In the genomic region with DNA sequence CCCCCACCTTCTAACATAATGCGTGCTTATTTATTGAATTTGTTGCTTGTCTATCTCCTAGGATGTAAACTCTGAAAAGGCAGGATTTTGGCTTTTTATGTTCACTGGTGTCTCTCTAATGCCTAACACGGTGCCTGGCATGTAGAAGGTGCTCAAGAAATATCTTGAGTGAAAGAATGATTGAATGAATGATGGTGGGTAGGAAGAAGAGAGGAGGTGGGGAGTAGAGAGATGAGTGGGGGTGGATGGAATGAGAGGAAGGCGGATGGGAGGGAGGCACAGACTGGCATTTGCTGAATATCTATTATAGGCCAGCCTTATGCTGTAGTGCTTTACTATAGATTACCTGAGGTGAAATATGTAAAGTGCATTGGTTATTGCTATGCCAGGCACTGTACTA, we compare ENCODE assay signal across 27 cellular contexts. TPM values are rescaled to one million over a fixed set of nuclear protein-coding genes. Genes with fewer than 3 reads are reported as not detected.
DNase-seq lines count a peak whose midpoint lies in the region; ATAC-seq, FAIRE-seq and TF ChIP-seq lines count a peak whose summit lies in the region.
"Had no signal": no experiment of that assay in that cellular context is flagged by ENCODE, and none has a peak within 500 bp of the region (broad histone marks: within the 10 kb centered on the region; RNA-seq: fewer than 3 reads in every experiment).

No MANE protein-coding gene starts in this region.

- H3K79me2 ChIP-seq in HCT116 (ENCODE audit: insufficient read depth, low read length) (no peaks in the 10 kb centered on the region), astrocyte (ENCODE audit: insufficient read depth, low read length) (no peaks in the 10 kb centered on the region), hepatocyte (no peaks in the 10 kb centered on the region), osteoblast (ENCODE audit: insufficient read depth, low read length) (no peaks in the 10 kb centered on the region)

- H3K9me2 ChIP-seq in HCT116 (ENCODE audit: insufficient read depth) (no peaks in the 10 kb centered on the region), hepatocyte (replicated peaks; ENCODE audit: insufficient read depth) (no peaks in the 10 kb centered on the region)

- H3K27ac Mint-ChIP-seq in astrocyte (ENCODE audit: unreplicated experiment) = no peak overlapping the region
- H3K27ac Mint-ChIP-seq in naive thymus-derived CD8-positive, alpha-beta T cell = peak overlapping the region in 1 of 10 donors; percentile 60
- no peak overlapping the region for H3K27ac Mint-ChIP-seq in natural killer cell treated with Interleukin-12 subunit alpha and Interleukin-12 subunit beta and Interleukin-15 and Interleukin-18, amount 100 ng/mL, for 72 hours
- H3K27ac Mint-ChIP-seq in HFFc6 = no peak overlapping the region
- H3K27ac Mint-ChIP-seq: CD14-positive monocyte; CD8-positive, alpha-beta memory T cell; IgD-negative memory B cell had no signal

- TF ChIP-seq CTCF in HCT116 (IDR thresholded peaks at IDR 0.05 in 2 of 3, conservative IDR thresholded peaks at IDR 0.05 in 1 of 3; ENCODE audit: borderline replicate concordance in 1 of 3, insufficient read depth in 1 of 3, low read depth in 2 of 3, low read length in 2 of 3) (no peak), astrocyte (IDR thresholded peaks at IDR 0.05; ENCODE audit: insufficient read depth, low read depth, low read length) (no peak), hepatocyte (IDR thresholded peaks at IDR 0.05; ENCODE audit: poor library complexity) (no peak), osteoblast (IDR thresholded peaks at IDR 0.05; ENCODE audit: extremely low read depth, low read depth, low read length) (no peak), BE2C (IDR thresholded peaks at IDR 0.05; ENCODE audit: low read depth, low read length) (no peak), HFFc6 (IDR thresholded peaks at IDR 0.05) (no peak)

- no peak for DNase-seq in HCT116 (ENCODE audit: low read depth, low spot score)
- no peak for DNase-seq in astrocyte (ENCODE audit: low read depth)
- no peak for DNase-seq in hepatocyte (ENCODE audit: low spot score)
- DNase-seq in osteoblast (ENCODE audit: insufficient read length, low spot score, missing footprints) = peak; percentile 42
- DNase-seq in naive thymus-derived CD8-positive, alpha-beta T cell = no peak
- DNase-seq in BE2C = no peak
- DNase-seq in natural killer cell treated with Interleukin-12 subunit alpha and Interleukin-12 subunit beta and Interleukin-15 and Interleukin-18, amount 100 ng/mL, for 72 hours (ENCODE audit: low spot score) = no peak
- DNase-seq in HFFc6 = no peak
- DNase-seq: CD8-positive, alpha-beta memory T cell; DMS79 treated with DMSO at 0.1 percent for 48 hours; GM23248; NCI-H1092 treated with DMSO at 0.1 percent for 48 hours; NCI-H1436; NCI-H187; NCI-H2081 treated with DMSO at 0.1 percent for 48 hours; NCI-H2171; NCI-H226; NCI-H510A; Right ventricle myocardium superior; RPMI8226 had no signal

- 96% methylated on average over 3 of the region's 3 CpGs for WGBS in hepatocyte (ENCODE audit: low lambda C conversion rate, missing lambda C conversion rate)

- H3K4me3 Mint-ChIP-seq in astrocyte (ENCODE audit: unreplicated experiment) (peak overlapping the region; percentile 54), HFFc6 (no peak overlapping the region)
- H3K4me3 Mint-ChIP-seq in naive thymus-derived CD8-positive, alpha-beta T cell = no peak overlapping the region
- no peak overlapping the region for H3K4me3 Mint-ChIP-seq in natural killer cell treated with Interleukin-12 subunit alpha and Interleukin-12 subunit beta and Interleukin-15 and Interleukin-18, amount 100 ng/mL, for 72 hours
- H3K4me3 Mint-ChIP-seq: CD14-positive monocyte; CD8-positive, alpha-beta memory T cell; IgD-negative memory B cell had no signal

- H2AFZ ChIP-seq in HCT116 (ENCODE audit: low read depth, low read length, poor library complexity, severe bottlenecking) (peak overlapping the region; percentile 77), astrocyte (ENCODE audit: low read depth, low read length) (no peak overlapping the region), hepatocyte (peak overlapping the region; percentile 45), osteoblast (ENCODE audit: low read length) (no peak overlapping the region)
- H2AFZ ChIP-seq: GM23248 had no signal

- no peak for TF ChIP-seq RAD21 in HCT116 (IDR thresholded peaks at IDR 0.05; ENCODE audit: low read depth)

- no peaks in the 10 kb centered on the region for H3K9me3 ChIP-seq in HCT116 (ENCODE audit: control insufficient read depth in 1 of 2, insufficient read depth in 1 of 2, low read depth in 1 of 2, low read length in 2 of 2)
- no peaks in the 10 kb centered on the region for H3K9me3 ChIP-seq in astrocyte (ENCODE audit: insufficient read depth, low read depth, low read length)
- no peaks in the 10 kb centered on the region for H3K9me3 ChIP-seq in hepatocyte (ENCODE audit: low read depth)
- no peaks in the 10 kb centered on the region for H3K9me3 ChIP-seq in osteoblast (ENCODE audit: low read depth, low read length)
- H3K9me3 ChIP-seq in BE2C = no peaks in the 10 kb centered on the region

- H3K27ac ChIP-seq in HCT116 (ENCODE audit: low read depth, low read length) (no peak overlapping the region), astrocyte (ENCODE audit: low read depth, low read length) (no peak overlapping the region), hepatocyte (no peak overlapping the region), osteoblast (ENCODE audit: low read depth, low read length) (no peak overlapping the region)
- H3K27ac ChIP-seq: GM23248, SJSA1 had no signal

- CTCF ChIA-PET in HCT116 (lab: Charles Lee) = no interaction called here

- H3K36me3 Mint-ChIP-seq in astrocyte (ENCODE audit: low read depth, unreplicated experiment) (no peaks in the 10 kb centered on the region), HFFc6 (ENCODE audit: low read depth) (no peaks in the 10 kb centered on the region)
- H3K36me3 Mint-ChIP-seq in naive thymus-derived CD8-positive, alpha-beta T cell = no peaks in the 10 kb centered on the region
- no peaks in the 10 kb centered on the region for H3K36me3 Mint-ChIP-seq in natural killer cell treated with Interleukin-12 subunit alpha and Interleukin-12 subunit beta and Interleukin-15 and Interleukin-18, amount 100 ng/mL, for 72 hours
- H3K36me3 Mint-ChIP-seq: CD14-positive monocyte, IgD-negative memory B cell had no signal

- H3K27me3 ChIP-seq in HCT116 (ENCODE audit: insufficient read depth, low read length) = no peaks in the 10 kb centered on the region
- H3K27me3 ChIP-seq in astrocyte (ENCODE audit: insufficient read depth, low read length) = peaks cover 29% of the 10 kb centered on the region
- H3K27me3 ChIP-seq in hepatocyte = no peaks in the 10 kb centered on the region
- peaks cover 30% of the 10 kb centered on the region for H3K27me3 ChIP-seq in osteoblast (ENCODE audit: insufficient read depth, low read length)
- H3K27me3 ChIP-seq in BE2C = peaks cover 4% of the 10 kb centered on the region; the same call in 1 of the 2 replicates

- H3K9ac ChIP-seq in HCT116 (ENCODE audit: low read length) = no peak overlapping the region
- H3K9ac ChIP-seq in astrocyte (ENCODE audit: low read length) = no peak overlapping the region
- H3K9ac ChIP-seq: GM23248 had no signal

- no peak for FAIRE-seq in astrocyte (lab: Jason Lieb, UNC)
- FAIRE-seq: GM12892, GM19239, HTR-8/SVneo had no signal

- H3K27me3 Mint-ChIP-seq in astrocyte (ENCODE audit: low read depth, unreplicated experiment) (peaks cover 31% of the 10 kb centered on the region), HFFc6 (ENCODE audit: insufficient read depth) (peaks cover 21% of the 10 kb centered on the region)
- peaks cover 0 to 5% (median 0%) of the 10 kb centered on the region in 5 donors for H3K27me3 Mint-ChIP-seq in naive thymus-derived CD8-positive, alpha-beta T cell
- H3K27me3 Mint-ChIP-seq in natural killer cell treated with Interleukin-12 subunit alpha and Interleukin-12 subunit beta and Interleukin-15 and Interleukin-18, amount 100 ng/mL, for 72 hours = peaks cover 0 to 7% of the 10 kb centered on the region in 2 donors

- no peaks in the 10 kb centered on the region for H3K36me3 ChIP-seq in HCT116 (ENCODE audit: control insufficient read depth in 1 of 2, insufficient read depth in 2 of 2, low read length in 2 of 2)
- H3K36me3 ChIP-seq in astrocyte (ENCODE audit: insufficient read depth, low read length) = no peaks in the 10 kb centered on the region
- no peaks in the 10 kb centered on the region for H3K36me3 ChIP-seq in hepatocyte (replicated peaks; ENCODE audit: insufficient read depth, low read depth)
- H3K36me3 ChIP-seq in osteoblast (ENCODE audit: insufficient read depth, low read length) = no peaks in the 10 kb centered on the region
- no peaks in the 10 kb centered on the region for H3K36me3 ChIP-seq in BE2C
- H3K36me3 ChIP-seq: SJSA1 had no signal

- RAD21 ChIA-PET in HCT116 (lab: Charles Lee; ENCODE audit: low non-redundant PET in 1 of 2, low total read pairs in 2 of 2, uncharacterized antibody in 2 of 2, unreplicated experiment in 2 of 2) = no interaction called here

- intact Hi-C loops in HCT116 (cut with micrococcal nuclease) = no loop called here

- BruUV-seq in HCT116 (replicated peaks; lab: Mats Ljungman, UMichigan) = no TSS peak

- no peaks in the 10 kb centered on the region for H4K20me1 ChIP-seq in HCT116 (ENCODE audit: insufficient read depth)
- no peaks in the 10 kb centered on the region for H4K20me1 ChIP-seq in astrocyte (ENCODE audit: insufficient read depth, low read length)
- H4K20me1 ChIP-seq in hepatocyte (ENCODE audit: insufficient read depth, poor library complexity, severe bottlenecking) = no peaks in the 10 kb centered on the region
- H4K20me1 ChIP-seq in osteoblast (ENCODE audit: insufficient read depth, low read length) = no peaks in the 10 kb centered on the region

- H3K9me3 Mint-ChIP-seq in astrocyte (ENCODE audit: unreplicated experiment) = peaks cover 5% of the 10 kb centered on the region
- H3K9me3 Mint-ChIP-seq in naive thymus-derived CD8-positive, alpha-beta T cell = no peaks in the 10 kb centered on the region
- H3K9me3 Mint-ChIP-seq in natural killer cell treated with Interleukin-12 subunit alpha and Interleukin-12 subunit beta and Interleukin-15 and Interleukin-18, amount 100 ng/mL, for 72 hours = no peaks in the 10 kb centered on the region
- no peaks in the 10 kb centered on the region for H3K9me3 Mint-ChIP-seq in HFFc6
- H3K9me3 Mint-ChIP-seq: CD8-positive, alpha-beta memory T cell; IgD-negative memory B cell had no signal

- POLR2A ChIA-PET in HCT116 (lab: Charles Lee) = no interaction called here
- POLR2A ChIA-PET in naive thymus-derived CD8-positive, alpha-beta T cell (lab: Charles Lee) = no interaction called here

- H3K4me1 ChIP-seq in HCT116 (ENCODE audit: control insufficient read depth in 1 of 2, insufficient read depth in 2 of 2, low read length in 2 of 2) = peaks cover 18 to 35% of the 10 kb centered on the region in 2 experiments; a peak in 3 of 4 replicates
- H3K4me1 ChIP-seq in astrocyte (ENCODE audit: insufficient read depth, low read length) = peaks cover 4% of the 10 kb centered on the region
- H3K4me1 ChIP-seq in hepatocyte (ENCODE audit: insufficient read depth) = no peaks in the 10 kb centered on the region
- peaks cover 4% of the 10 kb centered on the region for H3K4me1 ChIP-seq in osteoblast (ENCODE audit: insufficient read depth, low read length)
- no peaks in the 10 kb centered on the region for H3K4me1 ChIP-seq in BE2C

- H3K4me3 ChIP-seq in HCT116 (replicated peaks in 1 of 2; ENCODE audit: low read depth in 1 of 2, low read length in 2 of 2) (peak overlapping the region in 1 of 2 experiments; percentile 27; a peak in 2 of 4 replicates), astrocyte (ENCODE audit: insufficient read depth, low read depth, low read length) (no peak overlapping the region), hepatocyte (no peak overlapping the region), osteoblast (ENCODE audit: insufficient read depth, low read length) (no peak overlapping the region), BE2C (ENCODE audit: low read depth, low read length) (no peak overlapping the region)
- H3K4me3 ChIP-seq: GM23248, SJSA1 had no signal

- no peaks in the 10 kb centered on the region for H3K4me1 Mint-ChIP-seq in astrocyte (ENCODE audit: low read depth, unreplicated experiment)
- H3K4me1 Mint-ChIP-seq in naive thymus-derived CD8-positive, alpha-beta T cell = peaks cover 5 to 14% (median 6%) of the 10 kb centered on the region in 4 donors
- peaks cover 5 to 7% of the 10 kb centered on the region in 2 donors for H3K4me1 Mint-ChIP-seq in natural killer cell treated with Interleukin-12 subunit alpha and Interleukin-12 subunit beta and Interleukin-15 and Interleukin-18, amount 100 ng/mL, for 72 hours (ENCODE audit: low read depth in 2 of 2)
- no peaks in the 10 kb centered on the region for H3K4me1 Mint-ChIP-seq in HFFc6 (ENCODE audit: low read depth)

- TF ChIP-seq POLR2A in HCT116 (IDR thresholded peaks at IDR 0.05; ENCODE audit: borderline replicate concordance, extremely low read depth, insufficient read depth, insufficient read length) = no peak

- H3K4me2 ChIP-seq in HCT116 (ENCODE audit: low read length) (peak overlapping the region; percentile 66), astrocyte (ENCODE audit: low read length) (no peak overlapping the region), hepatocyte (peak overlapping the region; percentile 75), osteoblast (ENCODE audit: insufficient read depth, low read length) (no peak overlapping the region)

- ATAC-seq in HCT116 = 0 out of 2 replicates have a peak, but pooled peaks have one; percentile 3
- ATAC-seq in naive thymus-derived CD8-positive, alpha-beta T cell = no peak
- no peak for ATAC-seq in natural killer cell treated with Interleukin-12 subunit alpha and Interleukin-12 subunit beta and Interleukin-15 and Interleukin-18, amount 100 ng/mL, for 72 hours

RNA-seq across cellular contexts. Expression of gene PRSS36, which starts 2.3 kb away (rescaled TPM):
- total RNA-seq in HCT116 (2021; ENCODE audit: unreplicated experiment) (not detected), astrocyte (0.19 and 0.41 TPM in 2 replicates), hepatocyte (0.63 and 2.9 TPM in 2 replicates), osteoblast (0.29 TPM in 1 of 2 replicates, not detected in the other)
- 0.33 and 0.92 TPM in 2 replicates for polyA plus RNA-seq in HCT116 (2012)
- polyA plus RNA-seq in hepatocyte = 1.4 and 2.1 TPM in 2 replicates
- total RNA-seq in naive thymus-derived CD8-positive, alpha-beta T cell = under 1 TPM; 0.63 to 0.83 TPM
- 1 to 10 TPM in 2 of 3 donors, under 1 TPM in 1; 0.79 to 3.5 (median 1.4) TPM for polyA plus RNA-seq in naive thymus-derived CD8-positive, alpha-beta T cell
- 2.3 TPM for polyA plus RNA-seq in BE2C (2012; ENCODE audit: insufficient read depth, insufficient read length, low read depth)
- 1 to 10 TPM in 1 of 2 donors, not detected in 1; 1.5 TPM for total RNA-seq in natural killer cell treated with Interleukin-12 subunit alpha and Interleukin-12 subunit beta and Interleukin-15 and Interleukin-18, amount 100 ng/mL, for 72 hours
- under 1 TPM in 4 of 6 experiments, not detected in 2; 0.38 to 0.60 (median 0.47) TPM for total RNA-seq in HFFc6 (2021; fragmentation: NEBNext Ultra II Directional; extraction: Animal tissue kit (Norgen Biotek cat#: 25700))
- total RNA-seq: GM23248 had no signal

RNA-seq across cellular contexts. Expression of gene PRSS8, which starts 12.0 kb away (rescaled TPM):
- total RNA-seq in HCT116 (2021; ENCODE audit: unreplicated experiment) (42.6 TPM), astrocyte (3.9 and 9.5 TPM in 2 replicates), hepatocyte (155 and 192 TPM in 2 replicates), osteoblast (not detected in 2 replicates)
- polyA plus RNA-seq in HCT116 (2012) = 67.9 and 80.9 TPM in 2 replicates
- 297 and 320 TPM in 2 replicates for polyA plus RNA-seq in hepatocyte
- total RNA-seq in naive thymus-derived CD8-positive, alpha-beta T cell = not detected
- not detected for polyA plus RNA-seq in naive thymus-derived CD8-positive, alpha-beta T cell
- polyA plus RNA-seq in BE2C (2012; ENCODE audit: insufficient read depth, insufficient read length, low read depth) = 27.5 TPM
- not detected for total RNA-seq in natural killer cell treated with Interleukin-12 subunit alpha and Interleukin-12 subunit beta and Interleukin-15 and Interleukin-18, amount 100 ng/mL, for 72 hours
- total RNA-seq in HFFc6 (2021; fragmentation: NEBNext Ultra II Directional; extraction: Animal tissue kit (Norgen Biotek cat#: 25700)) = not detected
- total RNA-seq: A673; CD8-positive, alpha-beta memory T cell; GM23248; Right ventricle myocardium superior; SJSA1 had no signal
- polyA plus RNA-seq: CD14-positive monocyte; CD8-positive, alpha-beta memory T cell; GM23248; IgD-negative memory B cell had no signal

RNA-seq across cellular contexts. Expression of gene KAT8, which starts 30.1 kb away (rescaled TPM):
- total RNA-seq in HCT116 (2021; ENCODE audit: unreplicated experiment) (44.9 TPM), astrocyte (27.3 and 33.5 TPM in 2 replicates), hepatocyte (44.2 and 53.4 TPM in 2 replicates), osteoblast (31.8 and 35.1 TPM in 2 replicates)
- 39.3 and 40.7 TPM in 2 replicates for polyA plus RNA-seq in HCT116 (2012)
- 33.9 and 34.8 TPM in 2 replicates for polyA plus RNA-seq in hepatocyte
- total RNA-seq in naive thymus-derived CD8-positive, alpha-beta T cell = 100 to 1,000 TPM; 118 to 123 TPM
- 10 to 100 TPM; 58.0 to 90.5 (median 67.4) TPM for polyA plus RNA-seq in naive thymus-derived CD8-positive, alpha-beta T cell
- 71.8 TPM for polyA plus RNA-seq in BE2C (2012; ENCODE audit: insufficient read depth, insufficient read length, low read depth)
- 10 to 100 TPM; 39.5 to 67.3 TPM for total RNA-seq in natural killer cell treated with Interleukin-12 subunit alpha and Interleukin-12 subunit beta and Interleukin-15 and Interleukin-18, amount 100 ng/mL, for 72 hours
- total RNA-seq in HFFc6 (2021; fragmentation: NEBNext Ultra II Directional; extraction: Animal tissue kit (Norgen Biotek cat#: 25700)) = 10 to 100 TPM; 28.1 to 31.8 (median 29.6) TPM

RNA-seq across cellular contexts. Expression of gene FUS, which starts 32.4 kb away (rescaled TPM):
- 522 TPM for total RNA-seq in HCT116 (2021; ENCODE audit: unreplicated experiment)
- 224 and 307 TPM in 2 replicates for polyA plus RNA-seq in HCT116 (2012)
- 250 and 309 TPM in 2 replicates for total RNA-seq in astrocyte
- 39.7 and 47.4 TPM in 2 replicates for total RNA-seq in hepatocyte
- polyA plus RNA-seq in hepatocyte = 327 and 345 TPM in 2 replicates
- 24.2 and 30.4 TPM in 2 replicates for total RNA-seq in osteoblast
- 100 to 1,000 TPM; 607 to 637 TPM for total RNA-seq in naive thymus-derived CD8-positive, alpha-beta T cell
- 100 to 1,000 TPM; 118 to 163 (median 149) TPM for polyA plus RNA-seq in naive thymus-derived CD8-positive, alpha-beta T cell
- 509 TPM for polyA plus RNA-seq in BE2C (2012; ENCODE audit: insufficient read depth, insufficient read length, low read depth)
- total RNA-seq in natural killer cell treated with Interleukin-12 subunit alpha and Interleukin-12 subunit beta and Interleukin-15 and Interleukin-18, amount 100 ng/mL, for 72 hours = 100 to 1,000 TPM; 625 to 840 TPM
- total RNA-seq in HFFc6 (2021; fragmentation: NEBNext Ultra II Directional; extraction: Animal tissue kit (Norgen Biotek cat#: 25700)) = 100 to 1,000 TPM; 275 to 504 (median 422) TPM

RNA-seq across cellular contexts. Expression of gene BCKDK, which starts 39.4 kb away (rescaled TPM):
- total RNA-seq in HCT116 (2021; ENCODE audit: unreplicated experiment) (60.7 TPM), astrocyte (44.9 and 47.7 TPM in 2 replicates), hepatocyte (27.3 and 30.9 TPM in 2 replicates), osteoblast (25.9 and 30.0 TPM in 2 replicates)
- 85.2 and 87.3 TPM in 2 replicates for polyA plus RNA-seq in HCT116 (2012)
- polyA plus RNA-seq in hepatocyte = 62.1 and 75.2 TPM in 2 replicates
- 10 to 100 TPM; 17.1 to 19.7 TPM for total RNA-seq in naive thymus-derived CD8-positive, alpha-beta T cell
- 10 to 100 TPM; 20.8 to 30.8 (median 23.4) TPM for polyA plus RNA-seq in naive thymus-derived CD8-positive, alpha-beta T cell
- polyA plus RNA-seq in BE2C (2012; ENCODE audit: insufficient read depth, insufficient read length, low read depth) = 77.0 TPM
- 10 to 100 TPM; 42.7 to 43.1 TPM for total RNA-seq in natural killer cell treated with Interleukin-12 subunit alpha and Interleukin-12 subunit beta and Interleukin-15 and Interleukin-18, amount 100 ng/mL, for 72 hours
- total RNA-seq in HFFc6 (2021; fragmentation: NEBNext Ultra II Directional; extraction: Animal tissue kit (Norgen Biotek cat#: 25700)) = 10 to 100 TPM; 56.8 to 64.8 (median 59.4) TPM

Comparison
In these comparisons a context has a peak if more than half of its experiments do, and no peak if none do; other contexts are left out.
1. H2AFZ ChIP-seq: peak in HCT116 (single experiment) and hepatocyte (single experiment); none in astrocyte (single experiment) and osteoblast (single experiment).
2. H3K4me2 ChIP-seq: peak in HCT116 (single experiment) and hepatocyte (single experiment); none in astrocyte (single experiment) and osteoblast (single experiment).